Comparison of ENCODE assay signal across 15 cellular contexts in genomic region chr14:103280278-103280917, GRCh38. TPM values are rescaled to one million over a fixed set of nuclear protein-coding genes. Genes with fewer than 3 reads are reported as not detected.
DNase-seq lines count a peak whose midpoint lies in the region; ATAC-seq and TF ChIP-seq lines count a peak whose summit lies in the region.
"Had no signal": no experiment of that assay in that cellular context is flagged by ENCODE, and none has a peak within 500 bp of the region (broad histone marks: within the 10 kb centered on the region; RNA-seq: fewer than 3 reads in every experiment).

No MANE protein-coding gene starts in this region.

- DNase-seq in CD14-positive monocyte (ENCODE audit: low spot score) (no peak), H9 (no peak), neural crest cell (ENCODE audit: low read depth, low spot score) (no peak), kidney glomerular epithelial cell (lab: John Stamatoyannopoulos, UW) (no peak), NCI-H1417 treated with DMSO at 0.1 percent for 48 hours (lab: John Stamatoyannopoulos, UW) (no peak)
- DNase-seq in activated naive CD8-positive, alpha-beta T cell treated with anti-CD3 and anti-CD28 coated beads, Interleukin-2, amount 50 U/mL, for 24 hours = no peak
- no peak for DNase-seq in activated CD4-positive, alpha-beta T cell treated with anti-CD3 and anti-CD28 coated beads, Interleukin-2, amount 50 U/mL, for 1 hour
- DNase-seq: activated gamma-delta T cell treated with Interleukin-2 at 50 U/mL for 16 hours; DND-41; effector CD8-positive, alpha-beta T cell; NCI-H345; nucleus accumbens; stimulated activated naive CD4-positive, alpha-beta T cell treated with Interleukin-2 at 50 U/mL for 16 hours had no signal

- H3T11ph ChIP-seq in H9 (ENCODE audit: low read length) = no peak overlapping the region

- no peak for ATAC-seq in activated naive CD8-positive, alpha-beta T cell treated with anti-CD3 and anti-CD28 coated beads, Interleukin-2, amount 50 U/mL, for 24 hours

- no peak overlapping the region for H3K4ac ChIP-seq in H9 (ENCODE audit: low read depth, low read length)

- no peak overlapping the region for H2AK5ac ChIP-seq in H9 (ENCODE audit: insufficient read length, low read length)

- H3K18ac ChIP-seq in H9 (ENCODE audit: insufficient read length, low read depth, low read length) = no peak overlapping the region

- no peak overlapping the region for H2AFZ ChIP-seq in H9 (ENCODE audit: low read length)

- H3K9me3 ChIP-seq in H9 (ENCODE audit: control insufficient read depth, low read depth, low read length) = no peaks in the 10 kb centered on the region
- H3K9me3 ChIP-seq: breast epithelium had no signal

- WGBS in H9 (ENCODE audit: extremely low coverage, insufficient read length, low lambda C conversion rate) = no CpG with 5 or more reads among the region's 15 CpGs

- H3K27me3 Mint-ChIP-seq in CD14-positive monocyte (ENCODE audit: low read depth in 3 of 3) (peaks cover 82 to 88% (median 88%) of the 10 kb centered on the region in 3 donors), H9 (ENCODE audit: low read depth) (peaks cover 31% of the 10 kb centered on the region), neural crest cell (ENCODE audit: low read depth) (peaks cover 73% of the 10 kb centered on the region)
- H3K27me3 Mint-ChIP-seq in activated naive CD8-positive, alpha-beta T cell treated with anti-CD3 and anti-CD28 coated beads, Interleukin-2, amount 50 U/mL, for 24 hours = peaks cover 77% of the 10 kb centered on the region

- no peak overlapping the region for H4K8ac ChIP-seq in H9 (replicated peaks; ENCODE audit: insufficient read length, low read depth, low read length)

- no peaks in the 10 kb centered on the region for H3K79me2 ChIP-seq in H9 (ENCODE audit: insufficient read depth, low read length)

- TF ChIP-seq CTCF in CD14-positive monocyte (IDR thresholded peaks at IDR 0.05) (no peak), H9 (conservative IDR thresholded peaks at IDR 0.05) (no peak), neural crest cell (conservative IDR thresholded peaks at IDR 0.05) (no peak)

- no peak overlapping the region for H3K23ac ChIP-seq in H9 (ENCODE audit: insufficient read length, low read depth, low read length)

- H3K27me3 ChIP-seq in H9 (ENCODE audit: insufficient read depth, low read length) = no peaks in the 10 kb centered on the region; the same call in 1 of the 2 replicates

- H3K9ac ChIP-seq in H9 (ENCODE audit: extremely low read depth, insufficient read length, low read length) = no peak overlapping the region

- no peak overlapping the region for H3K14ac ChIP-seq in H9 (ENCODE audit: insufficient read depth, low read length)

- H3K27ac Mint-ChIP-seq in CD14-positive monocyte (no peak overlapping the region), H9 (no peak overlapping the region), neural crest cell (ENCODE audit: unreplicated experiment) (no peak overlapping the region)
- H3K27ac Mint-ChIP-seq in activated naive CD8-positive, alpha-beta T cell treated with anti-CD3 and anti-CD28 coated beads, Interleukin-2, amount 50 U/mL, for 24 hours = no peak overlapping the region

- intact Hi-C loops in CD14-positive monocyte (cut with micrococcal nuclease) = no loop called here

- no peaks in the 10 kb centered on the region for H3K23me2 ChIP-seq in H9 (ENCODE audit: insufficient read length, low read depth, low read length, poor library complexity, severe bottlenecking)

- H2BK12ac ChIP-seq in H9 (ENCODE audit: insufficient read length, low read depth, low read length) = no peak overlapping the region

- H3K4me3 Mint-ChIP-seq in CD14-positive monocyte (peak overlapping the region; percentile 12 to 83), H9 (peak overlapping the region; percentile 63 to 75; a peak in 4 of 5 replicates), neural crest cell (peak overlapping the region; percentile 38)
- H3K4me3 Mint-ChIP-seq in activated naive CD8-positive, alpha-beta T cell treated with anti-CD3 and anti-CD28 coated beads, Interleukin-2, amount 50 U/mL, for 24 hours = peak overlapping the region; percentile 4

- H4K91ac ChIP-seq in H9 (ENCODE audit: insufficient read length, low read depth, low read length) = no peak overlapping the region

- no peaks in the 10 kb centered on the region for H4K20me1 ChIP-seq in H9 (ENCODE audit: control insufficient read depth, insufficient read depth, insufficient read length)

- no peak overlapping the region for H3K56ac ChIP-seq in H9 (ENCODE audit: insufficient read length, low read depth, low read length)

- peaks cover 11% of the 10 kb centered on the region for H3K4me1 ChIP-seq in H9 (ENCODE audit: insufficient read depth, low read length)
- H3K4me1 ChIP-seq: foreskin keratinocyte had no signal

- H3K4me1 Mint-ChIP-seq in CD14-positive monocyte = peaks cover 18% of the 10 kb centered on the region
- peaks cover 36 to 39% of the 10 kb centered on the region in 2 experiments for H3K4me1 Mint-ChIP-seq in H9
- peaks cover 10% of the 10 kb centered on the region for H3K4me1 Mint-ChIP-seq in activated naive CD8-positive, alpha-beta T cell treated with anti-CD3 and anti-CD28 coated beads, Interleukin-2, amount 50 U/mL, for 24 hours
- H3K4me1 Mint-ChIP-seq in neural crest cell = peaks cover 7% of the 10 kb centered on the region

- H2BK20ac ChIP-seq in H9 (ENCODE audit: low read depth, low read length, poor library complexity, severe bottlenecking) = no peak overlapping the region

- H2BK120ac ChIP-seq in H9 (ENCODE audit: low read depth, low read length, poor library complexity, severe bottlenecking) = no peak overlapping the region

- no peak overlapping the region for H3K27ac ChIP-seq in H9 (ENCODE audit: insufficient read length, low read depth, low read length)
- H3K27ac ChIP-seq: breast epithelium, foreskin keratinocyte had no signal

- H2BK5ac ChIP-seq in H9 (ENCODE audit: insufficient read length, low read length) = no peak overlapping the region

- H3K4me2 ChIP-seq in H9 (ENCODE audit: insufficient read depth, insufficient read length, low read length) = peak overlapping the region; percentile 2

- no peak overlapping the region for H2BK15ac ChIP-seq in H9 (ENCODE audit: low read depth, low read length)

- no peak overlapping the region for H4K5ac ChIP-seq in H9 (ENCODE audit: insufficient read length, low read depth, low read length)

- H3K9me3 Mint-ChIP-seq in CD14-positive monocyte (peaks cover 5 to 35% (median 23%) of the 10 kb centered on the region in 7 donors), H9 (peaks cover 4 to 8% of the 10 kb centered on the region in 2 experiments), neural crest cell (peaks cover under 1% of the 10 kb centered on the region)
- peaks cover 4% of the 10 kb centered on the region for H3K9me3 Mint-ChIP-seq in activated naive CD8-positive, alpha-beta T cell treated with anti-CD3 and anti-CD28 coated beads, Interleukin-2, amount 50 U/mL, for 24 hours

- H3K36me3 Mint-ChIP-seq in CD14-positive monocyte (peaks cover 3% of the 10 kb centered on the region in 2 donors), H9 (ENCODE audit: insufficient read depth in 1 of 3, low read depth in 3 of 3) (peaks cover 0 to 5% (median 0%) of the 10 kb centered on the region in 3 experiments; a peak in 2 of 7 replicates), neural crest cell (ENCODE audit: low read depth) (no peaks in the 10 kb centered on the region)
- H3K36me3 Mint-ChIP-seq in activated naive CD8-positive, alpha-beta T cell treated with anti-CD3 and anti-CD28 coated beads, Interleukin-2, amount 50 U/mL, for 24 hours (ENCODE audit: low read depth) = no peaks in the 10 kb centered on the region

- H3K79me1 ChIP-seq in H9 (ENCODE audit: insufficient read depth, low read depth, low read length, poor library complexity, severe bottlenecking) = no peaks in the 10 kb centered on the region

RNA-seq across cellular contexts. Expression of gene EIF5, which starts 53.6 kb away (rescaled TPM):
- polyA plus RNA-seq in CD14-positive monocyte = 100 to 1,000 TPM; 163 to 191 TPM
- total RNA-seq in H9 (2021) (337 and 356 TPM in 2 replicates), neural crest cell (458 and 483 TPM in 2 replicates)

Comparison
In these comparisons a context has a peak if more than half of its experiments do, and no peak if none do; other contexts are left out.
1. H3K4me3 Mint-ChIP-seq: peak in every context shown above with its lines; median percentile 69 in H9; 48 in CD14-positive monocyte; 38 in neural crest cell; 4 in activated naive CD8-positive, alpha-beta T cell treated with anti-CD3 and anti-CD28 coated beads, Interleukin-2, amount 50 U/mL, for 24 hours.